ENCODE assay signal across 8 cellular contexts in genomic region chr2:157440404-157441071, GRCh38. TPM values are rescaled to one million over a fixed set of nuclear protein-coding genes. Genes with fewer than 3 reads are reported as not detected.
A peak's percentile ranks its signal among the peaks of the same experiment; 100 is the strongest.
DNase-seq lines count a peak whose midpoint lies in the region; ATAC-seq, FAIRE-seq and TF ChIP-seq lines count a peak whose summit lies in the region.

No MANE protein-coding gene starts in this region.

- H4K20me1 ChIP-seq in BLaER1 treated with 17β-estradiol and CSF1 and Interleukin-3, amounts not matched to agents 10 nM and 100 nM = peaks cover 0 to 60% (median 0%) of the 10 kb centered on the region in 11 experiments; a peak in 11 of 22 replicates

- no peak for TF ChIP-seq POLR2A in GM12891 (IDR thresholded peaks at IDR 0.05; ENCODE audit: low read depth, low read length)

- DNase-seq in GM12891 (ENCODE audit: insufficient read length, low spot score) (no peak), SKM-1 treated with dmso at 0.1 percent for 144 hours (lab: John Stamatoyannopoulos, UW; ENCODE audit: unreplicated experiment) (no peak), AG08396 (ENCODE audit: low spot score) (no peak)
- no peak for DNase-seq in activated CD4-positive, alpha-beta memory T cell treated with anti-CD3 and anti-CD28 coated beads, Interleukin-2, amount 10 ng/mL, durations not matched to agents 7 days and 5 days

- H3K27ac Mint-ChIP-seq in activated CD4-positive, alpha-beta memory T cell treated with anti-CD3 and anti-CD28 coated beads, Interleukin-2, amount 10 ng/mL, durations not matched to agents 7 days and 5 days = peak overlapping the region; percentile 96

- H3K27me3 ChIP-seq in BLaER1 treated with 17β-estradiol and CSF1 and Interleukin-3, amounts not matched to agents 10 nM and 100 nM = peaks cover 0 to 13% (median 0%) of the 10 kb centered on the region in 11 experiments; a peak in 5 of 22 replicates
- H3K27me3 ChIP-seq in mononuclear cell (ENCODE audit: insufficient read depth, low read length) = no peaks in the 10 kb centered on the region

- peaks cover 82% of the 10 kb centered on the region for H3K36me3 Mint-ChIP-seq in activated CD4-positive, alpha-beta memory T cell treated with anti-CD3 and anti-CD28 coated beads, Interleukin-2, amount 10 ng/mL, durations not matched to agents 7 days and 5 days (ENCODE audit: low read depth)

- peaks cover 0 to 10% (median 0%) of the 10 kb centered on the region in 11 experiments; a peak in 3 of 22 replicates for H3K9me3 ChIP-seq in BLaER1 treated with 17β-estradiol and CSF1 and Interleukin-3, amounts not matched to agents 10 nM and 100 nM (replicated peaks in 1 of 11)
- H3K9me3 ChIP-seq in mononuclear cell (ENCODE audit: low read depth, low read length) = no peaks in the 10 kb centered on the region

- CTCF ChIA-PET in activated CD4-positive, alpha-beta memory T cell treated with anti-CD3 and anti-CD28 coated beads, Interleukin-2, amount 10 ng/mL, durations not matched to agents 7 days and 5 days (lab: Charles Lee) = interaction anchor here (0.7 to 5.0 kb wide), 14 partner anchors 9 to 364 kb away, joined by 3 to 50 read pairs (median 8); partner anchors contain the start of gene ERMN

- peak overlapping the region; percentile 91 for H3K4me3 Mint-ChIP-seq in activated CD4-positive, alpha-beta memory T cell treated with anti-CD3 and anti-CD28 coated beads, Interleukin-2, amount 10 ng/mL, durations not matched to agents 7 days and 5 days

- no peaks in the 10 kb centered on the region for H3K9me3 Mint-ChIP-seq in activated CD4-positive, alpha-beta memory T cell treated with anti-CD3 and anti-CD28 coated beads, Interleukin-2, amount 10 ng/mL, durations not matched to agents 7 days and 5 days

- POLR2A ChIA-PET in activated CD4-positive, alpha-beta memory T cell treated with anti-CD3 and anti-CD28 coated beads, Interleukin-2, amount 10 ng/mL, durations not matched to agents 7 days and 5 days (lab: Charles Lee) = interaction anchor here (0.6 to 17.6 kb wide), 25 partner anchors 9 to 1100 kb away, joined by 3 to 797 read pairs (median 8); partner anchors contain the start of gene ERMN

- FAIRE-seq in GM12891 (lab: Jason Lieb, UNC) = no peak

- H3K4me2 ChIP-seq in BLaER1 treated with 17β-estradiol and CSF1 and Interleukin-3, amounts not matched to agents 10 nM and 100 nM = peak overlapping the region in 7 of 11 experiments; percentile 74 to 94 (median 88); a peak in 14 of 22 replicates

- peak overlapping the region in 5 of 11 experiments; percentile 87 to 98 (median 95); a peak in 9 of 22 replicates for H3K9ac ChIP-seq in BLaER1 treated with 17β-estradiol and CSF1 and Interleukin-3, amounts not matched to agents 10 nM and 100 nM

- peak overlapping the region in 5 of 11 experiments; percentile 7 to 96 (median 92); a peak in 8 of 22 replicates for H3K27ac ChIP-seq in BLaER1 treated with 17β-estradiol and CSF1 and Interleukin-3, amounts not matched to agents 10 nM and 100 nM

- ATAC-seq in HG03565 (IDR thresholded peaks at IDR 0.05; ENCODE audit: unreplicated experiment) (no peak), GM21619 (IDR thresholded peaks at IDR 0.05; ENCODE audit: unreplicated experiment) (no peak)

- H3K4me1 ChIP-seq in BLaER1 treated with 17β-estradiol and CSF1 and Interleukin-3, amounts not matched to agents 10 nM and 100 nM = peaks cover 15 to 65% (median 34%) of the 10 kb centered on the region in 10 experiments
- H3K4me1 ChIP-seq in mononuclear cell (ENCODE audit: insufficient read depth, low read length) = peaks cover 49% of the 10 kb centered on the region

- H3K4me3 ChIP-seq in BLaER1 treated with 17β-estradiol and CSF1 and Interleukin-3, amounts not matched to agents 10 nM and 100 nM = peak overlapping the region in 6 of 10 experiments; percentile 60 to 93 (median 82); a peak in 12 of 20 replicates
- H3K4me3 ChIP-seq in mononuclear cell (ENCODE audit: low read length) = peak overlapping the region; percentile 98

- peaks cover 18% of the 10 kb centered on the region for H3K4me1 Mint-ChIP-seq in activated CD4-positive, alpha-beta memory T cell treated with anti-CD3 and anti-CD28 coated beads, Interleukin-2, amount 10 ng/mL, durations not matched to agents 7 days and 5 days

- no peaks in the 10 kb centered on the region for H3K27me3 Mint-ChIP-seq in activated CD4-positive, alpha-beta memory T cell treated with anti-CD3 and anti-CD28 coated beads, Interleukin-2, amount 10 ng/mL, durations not matched to agents 7 days and 5 days

- peaks cover 0 to 68% (median 0%) of the 10 kb centered on the region in 11 experiments; a peak in 9 of 22 replicates for H3K36me3 ChIP-seq in BLaER1 treated with 17β-estradiol and CSF1 and Interleukin-3, amounts not matched to agents 10 nM and 100 nM

TF ChIP-seq in GM12891, 5 proteins besides CTCF, POLR2A, EP300 and RAD21:
- TF ChIP-seq SPI1 (IDR thresholded peaks at IDR 0.05; ENCODE audit: low read depth, low read length) (no peak), POLR2AphosphoS5 (IDR thresholded peaks at IDR 0.05; ENCODE audit: low read depth, low read length) (0 out of 2 replicates have a peak, but pooled peaks have one; percentile 36)

RNA-seq across cellular contexts. Expression of gene CYTIP, which starts 3.4 kb away (rescaled TPM):
- polyA plus RNA-seq in GM12891 (2012; ENCODE audit: low read depth, missing spikeins) = 70.8 TPM
- total RNA-seq in activated CD4-positive, alpha-beta memory T cell treated with anti-CD3 and anti-CD28 coated beads, Interleukin-2, amount 10 ng/mL, durations not matched to agents 7 days and 5 days = 100 to 1,000 TPM; 389 to 406 TPM
- total RNA-seq in mononuclear cell = 766 TPM
